Comparison of ENCODE assay signal across 35 cellular contexts in genomic region chr10:127971101-127971946, GRCh38.
"Had no signal": no experiment of that assay in that cellular context is flagged by ENCODE, and none has a peak within 500 bp of the region (broad histone marks: within the 10 kb centered on the region; RNA-seq: fewer than 3 reads in every experiment).

No MANE protein-coding gene starts in this region.

- DNase-seq: activated CD4-positive, alpha-beta memory T cell treated with anti-CD3 and anti-CD28 coated beads for 36 hours; activated CD4-positive, alpha-beta T cell treated with anti-CD3 and anti-CD28 coated beads for 36 hours; activated CD4-positive, alpha-beta T cell treated with anti-CD3 and anti-CD28 coated beads, Interleukin-2, amount 10 ng/mL, durations not matched to agents 7 days and 5 days; activated CD8-positive, alpha-beta memory T cell treated with anti-CD3 and anti-CD28 coated beads, Interleukin-2, amount 10 ng/mL, durations not matched to agents 7 days and 5 days; activated gamma-delta T cell; activated naive CD4-positive, alpha-beta T cell treated with Interleukin-2 at 50 U/mL for 16 hours; activated naive CD8-positive, alpha-beta T cell treated with anti-CD3 and anti-CD28 coated beads, Interleukin-2, amount 50 U/mL, for 24 hours; activated T-cell treated with anti-CD3 and anti-CD28 coated beads, Interleukin-2, amount 50 U/mL, for 1 hour; anterior cingulate cortex; brain microvascular endothelial cell; Kasumi-1; KG1; MG63; NCI-H1048; NCI-H1105 treated with DMSO at 0.1 percent for 48 hours; NCI-H1436; NCI-H1694; NCI-H1930; NCI-H2081 treated with DMSO at 0.1 percent for 48 hours; NCI-H226; NCI-H446 treated with DMSO at 0.1 percent for 48 hours; NCI-H524; PC-3; RPMI8226; SHP77 treated with DMSO at 0.1 percent for 48 hours; SK-N-SH had no signal

- H3K27me3 ChIP-seq: brain microvascular endothelial cell, MG63, Peyer's patch, SJSA1 had no signal

- H3K4me3 Mint-ChIP-seq: activated CD4-positive, alpha-beta memory T cell treated with anti-CD3 and anti-CD28 coated beads for 36 hours; activated CD4-positive, alpha-beta T cell treated with anti-CD3 and anti-CD28 coated beads for 36 hours; activated CD4-positive, alpha-beta T cell treated with anti-CD3 and anti-CD28 coated beads, Interleukin-2, amount 10 ng/mL, durations not matched to agents 7 days and 5 days; activated CD8-positive, alpha-beta memory T cell treated with anti-CD3 and anti-CD28 coated beads, Interleukin-2, amount 10 ng/mL, durations not matched to agents 7 days and 5 days; activated naive CD8-positive, alpha-beta T cell; activated naive CD8-positive, alpha-beta T cell treated with anti-CD3 and anti-CD28 coated beads, Interleukin-2, amount 50 U/mL, for 24 hours; central memory CD8-positive, alpha-beta T cell; T-helper 1 cell treated with Interleukin-12 subunit alpha and Interleukin-12 subunit beta and Interleukin-4 antibody, amounts not matched to agents 30 μg/mL and 1 μg/mL, for 36 hours; T-helper 2 cell treated with Interferon-gamma antibody and Interleukin-4, amounts not matched to agents 5 μg/mL and 100 μg/mL, for 36 hours; WTC11 had no signal

- H3K4me3 ChIP-seq: MG63, Peyer's patch, SJSA1 had no signal

- H3K36me3 Mint-ChIP-seq: activated CD4-positive, alpha-beta memory T cell treated with anti-CD3 and anti-CD28 coated beads for 36 hours; activated CD8-positive, alpha-beta memory T cell treated with anti-CD3 and anti-CD28 coated beads, Interleukin-2, amount 10 ng/mL, durations not matched to agents 7 days and 5 days; activated naive CD8-positive, alpha-beta T cell; WTC11 had no signal

- H3K4me1 Mint-ChIP-seq: activated CD4-positive, alpha-beta T cell treated with anti-CD3 and anti-CD28 coated beads for 36 hours; activated CD4-positive, alpha-beta T cell treated with anti-CD3 and anti-CD28 coated beads, Interleukin-2, amount 10 ng/mL, durations not matched to agents 7 days and 5 days; activated CD8-positive, alpha-beta memory T cell treated with anti-CD3 and anti-CD28 coated beads, Interleukin-2, amount 10 ng/mL, durations not matched to agents 7 days and 5 days; activated naive CD8-positive, alpha-beta T cell treated with anti-CD3 and anti-CD28 coated beads, Interleukin-2, amount 50 U/mL, for 24 hours; central memory CD8-positive, alpha-beta T cell had no signal

- H3K9me3 Mint-ChIP-seq: activated CD4-positive, alpha-beta memory T cell treated with anti-CD3 and anti-CD28 coated beads for 36 hours; activated CD4-positive, alpha-beta T cell treated with anti-CD3 and anti-CD28 coated beads, Interleukin-2, amount 10 ng/mL, durations not matched to agents 7 days and 5 days; activated naive CD8-positive, alpha-beta T cell treated with anti-CD3 and anti-CD28 coated beads, Interleukin-2, amount 50 U/mL, for 24 hours; activated T-helper 2 cell treated with anti-CD3 and anti-CD28 coated beads, Interferon-gamma antibody, Interleukin-2, Interleukin-4, amounts not matched to agents 10 μg/mL and 5 μg/mL and 100 μg/mL, durations not matched to agents 14 hours and 24 hours and 36 hours; central memory CD8-positive, alpha-beta T cell; T-helper 1 cell treated with Interleukin-12 subunit alpha and Interleukin-12 subunit beta and Interleukin-4 antibody, amounts not matched to agents 30 μg/mL and 1 μg/mL, for 36 hours; T-helper 2 cell treated with Interferon-gamma antibody and Interleukin-4, amounts not matched to agents 5 μg/mL and 100 μg/mL, for 36 hours had no signal

- H3K36me3 ChIP-seq: brain microvascular endothelial cell, MG63, Peyer's patch, SJSA1 had no signal

- H3K9me3 ChIP-seq: MG63, Peyer's patch, SJSA1, SK-N-SH had no signal

- H3K27ac ChIP-seq: brain microvascular endothelial cell, SJSA1 had no signal

- H3K27ac Mint-ChIP-seq: activated CD4-positive, alpha-beta memory T cell treated with anti-CD3 and anti-CD28 coated beads for 36 hours; activated CD4-positive, alpha-beta T cell treated with anti-CD3 and anti-CD28 coated beads for 36 hours; activated CD4-positive, alpha-beta T cell treated with anti-CD3 and anti-CD28 coated beads, Interleukin-2, amount 10 ng/mL, durations not matched to agents 7 days and 5 days; activated CD8-positive, alpha-beta memory T cell treated with anti-CD3 and anti-CD28 coated beads, Interleukin-2, amount 10 ng/mL, durations not matched to agents 7 days and 5 days; activated naive CD8-positive, alpha-beta T cell; activated naive CD8-positive, alpha-beta T cell treated with anti-CD3 and anti-CD28 coated beads, Interleukin-2, amount 50 U/mL, for 24 hours; activated T-helper 2 cell treated with anti-CD3 and anti-CD28 coated beads, Interferon-gamma antibody, Interleukin-2, Interleukin-4, amounts not matched to agents 10 μg/mL and 5 μg/mL and 100 μg/mL, durations not matched to agents 14 hours and 24 hours and 36 hours; T-helper 1 cell treated with Interleukin-12 subunit alpha and Interleukin-12 subunit beta and Interleukin-4 antibody, amounts not matched to agents 30 μg/mL and 1 μg/mL, for 36 hours; T-helper 2 cell treated with Interferon-gamma antibody and Interleukin-4, amounts not matched to agents 5 μg/mL and 100 μg/mL, for 36 hours; WTC11 had no signal

- ATAC-seq: activated CD4-positive, alpha-beta T cell treated with anti-CD3 and anti-CD28 coated beads for 36 hours; activated CD4-positive, CD25-positive, alpha-beta regulatory T cell treated with anti-CD3 and anti-CD28 coated beads, Interleukin-2, amount 50 U/mL, for 24 hours; activated CD8-positive, alpha-beta memory T cell treated with anti-CD3 and anti-CD28 coated beads, Interleukin-2, amount 10 ng/mL, durations not matched to agents 7 days and 5 days; activated naive CD8-positive, alpha-beta T cell treated with anti-CD3 and anti-CD28 coated beads, Interleukin-2, amount 50 U/mL, for 24 hours; PC-3; WTC11 had no signal
